ENCODE assay signal across 8 cellular contexts in genomic region chr7:134513169-134513752, GRCh38. TPM values are rescaled to one million over a fixed set of nuclear protein-coding genes. Genes with fewer than 3 reads are reported as not detected.
DNase-seq lines count a peak whose midpoint lies in the region; ATAC-seq and TF ChIP-seq lines count a peak whose summit lies in the region.

No MANE protein-coding gene starts in this region.

- CTCF ChIA-PET in activated CD4-positive, alpha-beta T cell treated with anti-CD3 and anti-CD28 coated beads for 36 hours (lab: Charles Lee), result interaction anchor here (0.7 to 2.6 kb wide), 16 partner anchors 12 to 697 kb away, joined by 3 to 25 read pairs (median 4); no protein-coding TSS in a partner anchor

- POLR2A ChIA-PET in activated CD4-positive, alpha-beta T cell treated with anti-CD3 and anti-CD28 coated beads for 36 hours (lab: Charles Lee), result interaction anchor here (1.0 kb wide), 1 partner anchor 34 kb away, joined by 3 read pairs; no protein-coding TSS in a partner anchor

- H3K36me3 Mint-ChIP-seq in activated CD4-positive, alpha-beta T cell treated with anti-CD3 and anti-CD28 coated beads for 36 hours (ENCODE audit: low read depth), result no peaks in the 10 kb centered on the region
- no peaks in the 10 kb centered on the region for H3K36me3 Mint-ChIP-seq in brain

- H3K4me1 Mint-ChIP-seq in activated CD4-positive, alpha-beta T cell treated with anti-CD3 and anti-CD28 coated beads for 36 hours, result peaks cover 10% of the 10 kb centered on the region
- H3K4me1 Mint-ChIP-seq in brain, result peaks cover 16% of the 10 kb centered on the region

- peak; percentile 75 for ATAC-seq in activated CD4-positive, alpha-beta T cell treated with anti-CD3 and anti-CD28 coated beads for 36 hours
- ATAC-seq in GM21576 (IDR thresholded peaks at IDR 0.05; ENCODE audit: unreplicated experiment), result no peak

- TF ChIP-seq CTCF in brain (conservative IDR thresholded peaks at IDR 0.05), result peak; percentile 80 to 85

- no peak overlapping the region for H3K27ac Mint-ChIP-seq in activated CD4-positive, alpha-beta T cell treated with anti-CD3 and anti-CD28 coated beads for 36 hours
- H3K27ac Mint-ChIP-seq in brain, result no peak overlapping the region

- DNase-seq in activated CD4-positive, alpha-beta T cell treated with anti-CD3 and anti-CD28 coated beads for 36 hours, result peak; percentile 58
- no peak for DNase-seq in activated CD4-positive, alpha-beta T cell treated with anti-CD3 and anti-CD28 coated beads for 1 hour
- DNase-seq in HK-2 (ENCODE audit: unreplicated experiment) (peak; percentile 44), RPMI8226 (peak; percentile 57), inferior parietal cortex (ENCODE audit: extremely low spot score) (peak; percentile 43)
- DNase-seq in stimulated activated CD4-positive, alpha-beta T cell treated with anti-CD3 and anti-CD28 coated beads, Interleukin-4, amount 100 ng/mL, for 4 hours, result peak; percentile 2 to 15

- no peak overlapping the region for H3K4me3 Mint-ChIP-seq in activated CD4-positive, alpha-beta T cell treated with anti-CD3 and anti-CD28 coated beads for 36 hours
- no peak overlapping the region for H3K4me3 Mint-ChIP-seq in brain

- intact Hi-C loops in activated CD4-positive, alpha-beta T cell treated with anti-CD3 and anti-CD28 coated beads for 36 hours (cut with DNase I, micrococcal nuclease), result loop anchor here (1.0 to 5.0 kb wide), 2 partner anchors 81 to 439 kb away; no protein-coding TSS in a partner anchor

- no peaks in the 10 kb centered on the region for H3K9me3 Mint-ChIP-seq in activated CD4-positive, alpha-beta T cell treated with anti-CD3 and anti-CD28 coated beads for 36 hours (ENCODE audit: low read depth)
- H3K9me3 Mint-ChIP-seq in brain, result no peaks in the 10 kb centered on the region

- H3K27me3 Mint-ChIP-seq in activated CD4-positive, alpha-beta T cell treated with anti-CD3 and anti-CD28 coated beads for 36 hours, result peaks cover 5% of the 10 kb centered on the region
- peaks cover 17% of the 10 kb centered on the region for H3K27me3 Mint-ChIP-seq in brain

RNA-seq across cellular contexts. Expression of gene AKR1B10, which starts 14.1 kb away (rescaled TPM):
- total RNA-seq in activated CD4-positive, alpha-beta T cell treated with anti-CD3 and anti-CD28 coated beads for 36 hours, result not detected
- not detected for polyA plus RNA-seq in brain (ENCODE audit: insufficient read depth, low read depth, low replicate concordance)

RNA-seq across cellular contexts. Expression of gene AKR1B15, which starts 35.6 kb away (rescaled TPM):
- not detected for total RNA-seq in activated CD4-positive, alpha-beta T cell treated with anti-CD3 and anti-CD28 coated beads for 36 hours
- polyA plus RNA-seq in brain (ENCODE audit: insufficient read depth, low read depth, low replicate concordance), result not detected

RNA-seq across cellular contexts. Expression of gene AKR1B1, which starts 54.4 kb away (rescaled TPM):
- total RNA-seq in activated CD4-positive, alpha-beta T cell treated with anti-CD3 and anti-CD28 coated beads for 36 hours, result 100 to 1,000 TPM in 1 of 2 experiments, 10 to 100 TPM in 1; 88.1 to 120 TPM
- polyA plus RNA-seq in brain (ENCODE audit: insufficient read depth, low read depth, low replicate concordance), result 171 TPM
